Comparison of ENCODE assay signal across 22 cellular contexts in genomic region chr13:35160921-35161320, GRCh38.
"Had no signal": no experiment of that assay in that cellular context is flagged by ENCODE, and none has a peak within 500 bp of the region (broad histone marks: within the 10 kb centered on the region; RNA-seq: fewer than 3 reads in every experiment).

No MANE protein-coding gene starts in this region.

- H3K9me3 Mint-ChIP-seq: nephron had no signal

- H3K4me3 Mint-ChIP-seq: nephron had no signal

- H3K4me3 ChIP-seq: esophagus muscularis mucosa, pancreas, stomach, thoracic aorta, transverse colon had no signal

- ATAC-seq: left lobe of liver, pancreas, right cardiac atrium had no signal

- H3K4me1 Mint-ChIP-seq: nephron had no signal

- H3K27me3 ChIP-seq: esophagus muscularis mucosa, pancreas, stomach, transverse colon had no signal

- H3K9me3 ChIP-seq: esophagus muscularis mucosa, pancreas, stomach, thoracic aorta, transverse colon had no signal

- H3K27ac Mint-ChIP-seq: progenitor cell of endocrine pancreas had no signal

- H3K4me1 ChIP-seq: pancreas had no signal

- H3K27ac ChIP-seq: epithelial cell of prostate, esophagus muscularis mucosa, pancreas, stomach, thoracic aorta, transverse colon had no signal

- DNase-seq: cortex of kidney; effector memory CD4-positive, alpha-beta T cell; foreskin melanocyte; head of caudate nucleus; hippocampal formation; islet precursor cell; mammary epithelial cell; occipital lobe; pancreas; right cardiac atrium; small intestine; stimulated activated CD4-positive, alpha-beta T cell treated with anti-CD3 and anti-CD28 coated beads, Interleukin-12 subunit alpha, Interleukin-12 subunit beta, amount 100 ng/mL, for 4 hours; stimulated activated naive CD4-positive, alpha-beta T cell; stomach; substantia nigra; transverse colon had no signal

- H3K36me3 ChIP-seq: pancreas, thoracic aorta, transverse colon had no signal

- H3K27me3 Mint-ChIP-seq: progenitor cell of endocrine pancreas had no signal
